Comparison of ENCODE assay signal across 8 cellular contexts in genomic region chr17:30116345-30116660, GRCh38. TPM values are rescaled to one million over a fixed set of nuclear protein-coding genes. Genes with fewer than 3 reads are reported as not detected.
DNase-seq lines count a peak whose midpoint lies in the region; ATAC-seq and TF ChIP-seq lines count a peak whose summit lies in the region.

No MANE protein-coding gene starts in this region.

- ATAC-seq in HG02759 (IDR thresholded peaks at IDR 0.05; ENCODE audit: unreplicated experiment) (no peak), HG03108 (IDR thresholded peaks at IDR 0.05; ENCODE audit: unreplicated experiment) (no peak)

- peak overlapping the region; percentile 95 for H2AFZ ChIP-seq in OCI-LY7 (ENCODE audit: low read length)

- TF ChIP-seq CTCF in GM12865 (IDR thresholded peaks at IDR 0.05; ENCODE audit: insufficient read depth, low read depth, low read length, missing control alignments) = no peak
- TF ChIP-seq CTCF in OCI-LY7 (conservative IDR thresholded peaks at IDR 0.05; ENCODE audit: low read length) = no peak
- TF ChIP-seq CTCF in esophagus muscularis mucosa (IDR thresholded peaks at IDR 0.05) = no peak
- TF ChIP-seq CTCF in progenitor cell of endocrine pancreas (IDR thresholded peaks at IDR 0.05; ENCODE audit: unreplicated experiment) = no peak

- H3K36me3 ChIP-seq in OCI-LY7 (ENCODE audit: insufficient read depth, low read length) = peaks cover 31% of the 10 kb centered on the region
- peaks cover 0 to 23% (median 16%) of the 10 kb centered on the region in 4 donors for H3K36me3 ChIP-seq in esophagus muscularis mucosa

- H4K20me1 ChIP-seq in OCI-LY7 (ENCODE audit: insufficient read depth, low read length) = 0 out of 2 replicates have a peak, but pooled peaks cover 8% of the 10 kb centered on the region

- peak overlapping the region; percentile 68 for H3K4me3 ChIP-seq in GM12865 (ENCODE audit: low read depth, low read length)
- H3K4me3 ChIP-seq in OCI-LY7 (ENCODE audit: low read depth, low read length, poor library complexity, severe bottlenecking) = peak overlapping the region; percentile 88
- H3K4me3 ChIP-seq in esophagus muscularis mucosa = peak overlapping the region; percentile 69 to 76 (median 72)

- H3K4me1 ChIP-seq in OCI-LY7 (ENCODE audit: insufficient read depth, low read length, poor library complexity, severe bottlenecking) (peaks cover 26% of the 10 kb centered on the region), esophagus muscularis mucosa (peaks cover 20 to 44% (median 39%) of the 10 kb centered on the region in 4 donors)

- 9% methylated on average over 10 of the region's 10 CpGs for WGBS in esophagus muscularis mucosa

- TF ChIP-seq EP300 in esophagus muscularis mucosa (IDR thresholded peaks at IDR 0.05) = no peak

- no peaks in the 10 kb centered on the region for H3K9me3 Mint-ChIP-seq in progenitor cell of endocrine pancreas (ENCODE audit: low read depth)

- H3K27ac ChIP-seq in OCI-LY7 (ENCODE audit: low read depth, low read length, poor library complexity, severe bottlenecking) = peak overlapping the region; percentile 75
- H3K27ac ChIP-seq in esophagus muscularis mucosa (replicated peaks in 1 of 4) = peak overlapping the region; percentile 93 to 99 (median 96)

- CTCF ChIA-PET in OCI-LY7 (lab: Charles Lee; ENCODE audit: unreplicated experiment) = no interaction called here

- H3K36me3 Mint-ChIP-seq in progenitor cell of endocrine pancreas (ENCODE audit: insufficient read depth) = peaks cover 7% of the 10 kb centered on the region

- H3K4me1 Mint-ChIP-seq in progenitor cell of endocrine pancreas (ENCODE audit: low read depth) = peaks cover 15% of the 10 kb centered on the region

- no peaks in the 10 kb centered on the region for H3K27me3 ChIP-seq in esophagus muscularis mucosa

- TSS peak; percentile 98 for BruUV-seq in OCI-LY7 (replicated peaks; lab: Mats Ljungman, UMichigan)

- H3K27ac Mint-ChIP-seq in progenitor cell of endocrine pancreas = peak overlapping the region; percentile 100

- peak overlapping the region; percentile 97 for H3K4me3 Mint-ChIP-seq in progenitor cell of endocrine pancreas (ENCODE audit: low read depth)

- H3K4me2 ChIP-seq in OCI-LY7 (ENCODE audit: low read length) = peak overlapping the region; percentile 91

- no peak for TF ChIP-seq POLR2A in esophagus muscularis mucosa (IDR thresholded peaks at IDR 0.05; ENCODE audit: low read depth)

- no peaks in the 10 kb centered on the region for H3K9me2 ChIP-seq in OCI-LY7 (ENCODE audit: insufficient read depth, low read length)

- intact Hi-C loops in OCI-LY7 (cut with micrococcal nuclease; ENCODE audit: unreplicated experiment) (loop anchor here (2.0 kb wide), 1 partner anchor 216 kb away; no protein-coding TSS in a partner anchor), esophagus muscularis mucosa (cut with DNase I) (no loop called here)

- POLR2A ChIA-PET in OCI-LY7 (lab: Charles Lee) = no interaction called here

- H3K27me3 Mint-ChIP-seq in progenitor cell of endocrine pancreas = no peaks in the 10 kb centered on the region

- no peaks in the 10 kb centered on the region for H3K9me3 ChIP-seq in OCI-LY7 (ENCODE audit: low read length)
- H3K9me3 ChIP-seq in esophagus muscularis mucosa = no peaks in the 10 kb centered on the region

- DNase-seq in GM12865 (ENCODE audit: low read depth) (no peak), OCI-LY7 (ENCODE audit: low spot score) (no peak), esophagus muscularis mucosa (ENCODE audit: extremely low spot score) (no peak), progenitor cell of endocrine pancreas (ENCODE audit: low spot score, unreplicated experiment) (no peak), SK-N-DZ (ENCODE audit: low spot score) (no peak), KG1 (lab: John Stamatoyannopoulos, UW) (no peak)

- peaks cover 51% of the 10 kb centered on the region for H3K79me2 ChIP-seq in OCI-LY7 (ENCODE audit: insufficient read depth, low read depth, low read length)

RNA-seq across cellular contexts. Expression of gene NSRP1, which starts 0.3 kb away (rescaled TPM):
- 18.6 and 26.1 TPM in 2 replicates for total RNA-seq in OCI-LY7 (2014; rRNA removed; shearing (Covaris generic))
- total RNA-seq in OCI-LY7 (2022) (43.5 and 44.1 TPM in 2 replicates), esophagus muscularis mucosa (10 to 100 TPM; 20.0 to 38.6 (median 30.3) TPM), progenitor cell of endocrine pancreas (25.3 and 29.0 TPM in 2 replicates)
- 7.9 and 8.7 TPM in 2 replicates for polyA plus RNA-seq in SK-N-DZ (2014; cell fraction: cytosol; rRNA removed)
- polyA plus RNA-seq in SK-N-DZ (2014; cell fraction: nucleus; rRNA removed) = 7.5 and 25.6 TPM in 2 replicates
